ENCODE assay signal across 14 cellular contexts in the genomic region with DNA sequence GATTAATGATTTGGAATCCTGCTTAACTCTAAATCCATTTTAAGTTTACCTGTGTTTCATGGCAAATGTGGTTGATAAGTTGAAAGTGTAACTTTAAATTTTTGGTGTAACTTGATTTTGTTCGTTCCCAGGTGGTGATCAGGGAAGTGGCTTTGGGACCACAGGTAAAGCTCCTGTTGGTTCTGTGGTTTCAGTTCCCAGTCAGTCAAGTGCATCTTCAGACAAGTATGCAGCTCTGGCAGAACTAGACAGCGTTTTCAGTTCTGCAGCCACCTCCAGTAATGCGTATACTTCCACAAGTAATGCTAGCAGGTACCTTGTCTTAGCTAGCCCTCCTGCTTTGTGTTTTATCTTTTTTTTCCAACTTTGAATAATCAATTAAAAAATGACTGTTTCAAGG.
DNase-seq lines count a peak whose midpoint lies in the region; ATAC-seq and TF ChIP-seq lines count a peak whose summit lies in the region.
"Had no signal": no experiment of that assay in that cellular context is flagged by ENCODE, and none has a peak within 500 bp of the region (broad histone marks: within the 10 kb centered on the region; RNA-seq: fewer than 3 reads in every experiment).

No MANE protein-coding gene starts in this region.

- POLR2A ChIA-PET in naive thymus-derived CD4-positive, alpha-beta T cell (lab: Charles Lee) = no interaction called here
- POLR2A ChIA-PET in WTC11 (lab: Charles Lee) = no interaction called here

- H3K9me3 Mint-ChIP-seq in naive thymus-derived CD4-positive, alpha-beta T cell = peaks cover 0 to under 1% (median 0%) of the 10 kb centered on the region in 11 donors
- H3K9me3 Mint-ChIP-seq in WTC11 = no peaks in the 10 kb centered on the region
- H3K9me3 Mint-ChIP-seq: activated T-cell treated with anti-CD3 and anti-CD28 coated beads, Interleukin-2, amount 50 U/mL, for 4 hours had no signal

- H3K27ac Mint-ChIP-seq in naive thymus-derived CD4-positive, alpha-beta T cell = peak overlapping the region in 1 of 9 donors; percentile 51
- H3K27ac Mint-ChIP-seq in WTC11 = no peak overlapping the region

- no peak overlapping the region for H3K4me3 ChIP-seq in naive thymus-derived CD4-positive, alpha-beta T cell (ENCODE audit: low read length)
- H3K4me3 ChIP-seq: cardiac muscle cell, esophagus muscularis mucosa, testis had no signal

- TF ChIP-seq CTCF in GM20000 (IDR thresholded peaks at IDR 0.05; ENCODE audit: extremely low read depth, missing control alignments) (no peak), WTC11 (IDR thresholded peaks at IDR 0.05) (no peak)

- TF ChIP-seq POLR2A in erythroblast (IDR thresholded peaks at IDR 0.05; ENCODE audit: low read length) = no peak

- no peak overlapping the region for H3K4me3 Mint-ChIP-seq in naive thymus-derived CD4-positive, alpha-beta T cell
- no peak overlapping the region for H3K4me3 Mint-ChIP-seq in WTC11
- H3K4me3 Mint-ChIP-seq: activated T-cell treated with anti-CD3 and anti-CD28 coated beads, Interleukin-2, amount 50 U/mL, for 4 hours had no signal

- peaks cover 0 to 4% (median 0%) of the 10 kb centered on the region in 7 donors for H3K4me1 Mint-ChIP-seq in naive thymus-derived CD4-positive, alpha-beta T cell
- H3K4me1 Mint-ChIP-seq in WTC11 = no peaks in the 10 kb centered on the region

- no peaks in the 10 kb centered on the region for H3K4me1 ChIP-seq in naive thymus-derived CD4-positive, alpha-beta T cell (ENCODE audit: control insufficient read depth in 2 of 2, insufficient read depth in 2 of 2, low read length in 2 of 2)
- H3K4me1 ChIP-seq: esophagus muscularis mucosa, testis had no signal

- H3K27ac ChIP-seq in naive thymus-derived CD4-positive, alpha-beta T cell (ENCODE audit: low read depth, low read length) = no peak overlapping the region
- H3K27ac ChIP-seq: cardiac muscle cell, esophagus muscularis mucosa, testis, WERI-Rb-1 had no signal

- CTCF ChIA-PET in naive thymus-derived CD4-positive, alpha-beta T cell (lab: Charles Lee) = no interaction called here
- CTCF ChIA-PET in WTC11 (lab: Charles Lee) = no interaction called here

- peaks cover 6 to 57% (median 12%) of the 10 kb centered on the region in 3 experiments for H3K36me3 ChIP-seq in naive thymus-derived CD4-positive, alpha-beta T cell (ENCODE audit: control insufficient read depth in 2 of 3, insufficient read depth in 3 of 3, low read length in 3 of 3)

- no peaks in the 10 kb centered on the region for H3K27me3 ChIP-seq in naive thymus-derived CD4-positive, alpha-beta T cell (ENCODE audit: control insufficient read depth in 2 of 2, insufficient read depth in 2 of 2, low read length in 2 of 2)
- H3K27me3 ChIP-seq: cardiac muscle cell, esophagus muscularis mucosa, testis had no signal

- H3K36me3 Mint-ChIP-seq in naive thymus-derived CD4-positive, alpha-beta T cell = peaks cover 8 to 58% (median 39%) of the 10 kb centered on the region in 5 donors
- peaks cover 66% of the 10 kb centered on the region for H3K36me3 Mint-ChIP-seq in WTC11

- H3K9me3 ChIP-seq in naive thymus-derived CD4-positive, alpha-beta T cell (ENCODE audit: control insufficient read depth in 2 of 3, low read length in 3 of 3) = no peaks in the 10 kb centered on the region
- H3K9me3 ChIP-seq: esophagus muscularis mucosa, testis had no signal

- peak; percentile 18 for DNase-seq in GM20000 (ENCODE audit: low spot score)
- no peak for DNase-seq in naive thymus-derived CD4-positive, alpha-beta T cell
- DNase-seq in erythroblast (lab: John Stamatoyannopoulos, UW) = no peak
- no peak for DNase-seq in WTC11 (ENCODE audit: low spot score)
- DNase-seq: activated T-cell treated with anti-CD3 and anti-CD28 coated beads, Interleukin-2, amount 50 U/mL, for 4 hours; Right ventricle myocardium superior; testis; WERI-Rb-1 had no signal

- no peaks in the 10 kb centered on the region for H3K27me3 Mint-ChIP-seq in naive thymus-derived CD4-positive, alpha-beta T cell
- no peaks in the 10 kb centered on the region for H3K27me3 Mint-ChIP-seq in WTC11 (ENCODE audit: low read depth)

- intact Hi-C loops in naive thymus-derived CD4-positive, alpha-beta T cell (cut with micrococcal nuclease) = no loop called here

- ATAC-seq in GM18511 (IDR thresholded peaks at IDR 0.05; ENCODE audit: unreplicated experiment) = peak; percentile 91
- ATAC-seq in HG02943 (IDR thresholded peaks at IDR 0.05; ENCODE audit: low read depth, unreplicated experiment) = peak; percentile 80
- ATAC-seq in HG03571 (IDR thresholded peaks at IDR 0.05; ENCODE audit: unreplicated experiment) = peak; percentile 85
- no peak for ATAC-seq in activated CD4-positive, CD25-positive, alpha-beta regulatory T cell treated with anti-CD3 and anti-CD28 coated beads, Interleukin-2, amount 50 U/mL, for 24 hours
- ATAC-seq in naive thymus-derived CD4-positive, alpha-beta T cell = no peak
- no peak for ATAC-seq in WTC11
- ATAC-seq: activated T-cell treated with anti-CD3 and anti-CD28 coated beads, Interleukin-2, amount 50 U/mL, for 4 hours had no signal

TF ChIP-seq in WTC11, 78 proteins besides CTCF, POLR2A, EP300 and RAD21:
- TF ChIP-seq, protein P1, sequence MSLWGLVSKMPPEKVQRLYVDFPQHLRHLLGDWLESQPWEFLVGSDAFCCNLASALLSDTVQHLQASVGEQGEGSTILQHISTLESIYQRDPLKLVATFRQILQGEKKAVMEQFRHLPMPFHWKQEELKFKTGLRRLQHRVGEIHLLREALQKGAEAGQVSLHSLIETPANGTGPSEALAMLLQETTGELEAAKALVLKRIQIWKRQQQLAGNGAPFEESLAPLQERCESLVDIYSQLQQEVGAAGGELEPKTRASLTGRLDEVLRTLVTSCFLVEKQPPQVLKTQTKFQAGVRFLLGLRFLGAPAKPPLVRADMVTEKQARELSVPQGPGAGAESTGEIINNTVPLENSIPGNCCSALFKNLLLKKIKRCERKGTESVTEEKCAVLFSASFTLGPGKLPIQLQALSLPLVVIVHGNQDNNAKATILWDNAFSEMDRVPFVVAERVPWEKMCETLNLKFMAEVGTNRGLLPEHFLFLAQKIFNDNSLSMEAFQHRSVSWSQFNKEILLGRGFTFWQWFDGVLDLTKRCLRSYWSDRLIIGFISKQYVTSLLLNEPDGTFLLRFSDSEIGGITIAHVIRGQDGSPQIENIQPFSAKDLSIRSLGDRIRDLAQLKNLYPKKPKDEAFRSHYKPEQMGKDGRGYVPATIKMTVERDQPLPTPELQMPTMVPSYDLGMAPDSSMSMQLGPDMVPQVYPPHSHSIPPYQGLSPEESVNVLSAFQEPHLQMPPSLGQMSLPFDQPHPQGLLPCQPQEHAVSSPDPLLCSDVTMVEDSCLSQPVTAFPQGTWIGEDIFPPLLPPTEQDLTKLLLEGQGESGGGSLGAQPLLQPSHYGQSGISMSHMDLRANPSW (CRISPR knock-in tag; conservative IDR thresholded peaks at IDR 0.05; ENCODE audit: low read depth) = no peak
- TF ChIP-seq JAZF1 (CRISPR knock-in tag; IDR thresholded peaks at IDR 0.05) = no peak
- TF ChIP-seq, protein P2, sequence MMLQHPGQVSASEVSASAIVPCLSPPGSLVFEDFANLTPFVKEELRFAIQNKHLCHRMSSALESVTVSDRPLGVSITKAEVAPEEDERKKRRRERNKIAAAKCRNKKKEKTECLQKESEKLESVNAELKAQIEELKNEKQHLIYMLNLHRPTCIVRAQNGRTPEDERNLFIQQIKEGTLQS (CRISPR knock-in tag; conservative IDR thresholded peaks at IDR 0.05) = no peak
- TF ChIP-seq CBFB (CRISPR knock-in tag; IDR thresholded peaks at IDR 0.05; ENCODE audit: low read depth) = no peak
- TF ChIP-seq, protein P3, sequence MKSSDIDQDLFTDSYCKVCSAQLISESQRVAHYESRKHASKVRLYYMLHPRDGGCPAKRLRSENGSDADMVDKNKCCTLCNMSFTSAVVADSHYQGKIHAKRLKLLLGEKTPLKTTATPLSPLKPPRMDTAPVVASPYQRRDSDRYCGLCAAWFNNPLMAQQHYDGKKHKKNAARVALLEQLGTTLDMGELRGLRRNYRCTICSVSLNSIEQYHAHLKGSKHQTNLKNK (CRISPR knock-in tag; IDR thresholded peaks at IDR 0.05) = no peak
- no peak for TF ChIP-seq ZNF219 (CRISPR knock-in tag; IDR thresholded peaks at IDR 0.05; ENCODE audit: borderline replicate concordance)

Comparison
In these comparisons a context has a peak if more than half of its experiments do, and no peak if none do; other contexts are left out.
1. ATAC-seq: peak in GM18511 (single experiment), HG02943 (single experiment) and HG03571 (single experiment); none in activated CD4-positive, CD25-positive, alpha-beta regulatory T cell treated with anti-CD3 and anti-CD28 coated beads, Interleukin-2, amount 50 U/mL, for 24 hours (0 of 2), naive thymus-derived CD4-positive, alpha-beta T cell (single experiment) and WTC11 (single experiment).